8 cellular contexts compared by ENCODE assay signal in the genomic region with DNA sequence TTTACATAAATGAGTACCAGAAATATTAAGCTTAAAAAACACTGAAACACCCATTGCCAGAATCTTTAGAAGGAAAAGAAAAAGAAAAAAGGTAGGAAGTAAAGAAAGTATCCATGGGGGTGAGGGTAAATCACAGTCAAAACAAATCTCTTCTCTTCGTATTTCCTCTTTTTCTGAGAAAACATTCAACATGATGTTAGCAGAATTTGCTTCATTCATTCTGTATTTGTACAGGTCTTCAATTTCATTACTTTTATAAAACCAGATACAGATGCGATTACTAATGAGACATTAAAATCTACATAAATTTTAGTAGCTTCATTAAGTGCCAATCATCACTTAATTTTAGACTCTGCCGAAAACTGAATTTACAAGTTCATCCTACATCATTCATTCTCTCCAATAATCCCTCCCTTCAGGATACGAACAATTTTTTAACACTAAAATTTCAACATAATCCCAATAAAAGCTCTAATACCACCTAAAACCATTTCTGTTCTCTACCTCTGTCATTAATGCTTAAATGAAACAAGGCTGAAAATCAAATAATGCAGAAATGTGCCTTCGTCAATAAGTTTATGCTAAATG. TPM values are rescaled to one million over a fixed set of nuclear protein-coding genes. Genes with fewer than 3 reads are reported as not detected.
DNase-seq lines count a peak whose midpoint lies in the region; ATAC-seq and TF ChIP-seq lines count a peak whose summit lies in the region.

No MANE protein-coding gene starts in this region.

- TF ChIP-seq EP300 in SK-N-SH (IDR thresholded peaks at IDR 0.05; ENCODE audit: borderline replicate concordance in 1 of 2, low read depth in 1 of 2, low read length in 1 of 2): no peak

- H3K4me3 Mint-ChIP-seq in endodermal cell: no peak overlapping the region

- H3F3A ChIP-seq in SK-N-SH (replicated peaks; ENCODE audit: insufficient read depth): no peaks in the 10 kb centered on the region
- H3F3A ChIP-seq in smooth muscle cell (ENCODE audit: low read depth): no peaks in the 10 kb centered on the region

- H3K4me3 ChIP-seq in SK-N-SH (ENCODE audit: low read depth in 2 of 2, low read length in 1 of 2) (no peak overlapping the region), NB4 (ENCODE audit: low read depth, low read length) (peak overlapping the region; percentile 95), endodermal cell (ENCODE audit: low read length) (peak overlapping the region; percentile 79), smooth muscle cell (peak overlapping the region; percentile 94)

- H3K27ac Mint-ChIP-seq in endodermal cell: no peak overlapping the region

- TF ChIP-seq CTCF in SK-N-SH (IDR thresholded peaks at IDR 0.05) (no peak), NB4 (IDR thresholded peaks at IDR 0.05; ENCODE audit: low read depth, low read length) (no peak), endodermal cell (conservative IDR thresholded peaks at IDR 0.05) (no peak), smooth muscle cell (IDR thresholded peaks at IDR 0.05; ENCODE audit: borderline replicate concordance, insufficient read depth, poor library complexity, severe bottlenecking) (no peak)

- no peak for TF ChIP-seq POLR2A in NB4 (IDR thresholded peaks at IDR 0.05; ENCODE audit: extremely low read depth, insufficient read length)

- H2AFZ ChIP-seq in SK-N-SH (ENCODE audit: low read depth) (no peak overlapping the region), smooth muscle cell (ENCODE audit: low read depth) (no peak overlapping the region)

- POLR2A ChIA-PET in SK-N-SH (lab: Yijun Ruan, JAX): no interaction called here

- H3K4me1 ChIP-seq in SK-N-SH (ENCODE audit: control insufficient read depth in 1 of 2, insufficient read depth in 2 of 2, low read depth in 1 of 2, low read length in 1 of 2) (peaks cover 0 to 19% of the 10 kb centered on the region in 2 experiments), endodermal cell (ENCODE audit: control insufficient read depth, insufficient read depth, low read length) (peaks cover 7% of the 10 kb centered on the region), smooth muscle cell (ENCODE audit: low read depth) (peaks cover 48% of the 10 kb centered on the region)

- H3K36me3 Mint-ChIP-seq in endodermal cell (ENCODE audit: low read depth): peaks cover 13% of the 10 kb centered on the region

- H3K27me3 ChIP-seq in SK-N-SH (ENCODE audit: insufficient read depth) (no peaks in the 10 kb centered on the region), endodermal cell (ENCODE audit: control insufficient read depth, insufficient read depth, low read length, poor library complexity, severe bottlenecking) (no peaks in the 10 kb centered on the region), smooth muscle cell (ENCODE audit: low read depth) (no peaks in the 10 kb centered on the region)

- no peaks in the 10 kb centered on the region for H3K9me3 Mint-ChIP-seq in endodermal cell

- peaks cover 47% of the 10 kb centered on the region for H3K4me1 Mint-ChIP-seq in endodermal cell

- H3K79me2 ChIP-seq in SK-N-SH (ENCODE audit: insufficient read depth) (peaks cover 100% of the 10 kb centered on the region), smooth muscle cell (ENCODE audit: low read depth) (peaks cover 100% of the 10 kb centered on the region)

- no peak for DNase-seq in SK-N-SH
- DNase-seq in NB4 (ENCODE audit: low read depth): no peak
- DNase-seq in endodermal cell: no peak
- DNase-seq in smooth muscle cell (lab: John Stamatoyannopoulos, UW; ENCODE audit: unreplicated experiment): no peak
- DNase-seq in posterior cingulate gyrus: no peak
- DNase-seq in stimulated activated CD4-positive, alpha-beta T cell treated with anti-CD3 and anti-CD28 coated beads, Interleukin-2, amount 100 ng/mL, for 24 hours: no peak

- no peaks in the 10 kb centered on the region for H3K9me3 ChIP-seq in SK-N-SH
- H3K9me3 ChIP-seq in endodermal cell (ENCODE audit: control insufficient read depth, low read length): no peaks in the 10 kb centered on the region
- H3K9me3 ChIP-seq in smooth muscle cell (replicated peaks; ENCODE audit: low read depth): no peaks in the 10 kb centered on the region

- intact Hi-C loops in posterior cingulate gyrus (cut with DNase I): loop anchor here (10.0 kb wide), 1 partner anchor 52 kb away; no protein-coding TSS in a partner anchor

- H3K4me2 ChIP-seq in SK-N-SH (peak overlapping the region; percentile 87), smooth muscle cell (peak overlapping the region; percentile 89)

- CTCF ChIA-PET in SK-N-SH (lab: Yijun Ruan, JAX): interaction anchor here (0.9 kb wide), 1 partner anchor 561 kb away, joined by 3 read pairs; no protein-coding TSS in a partner anchor

- 80% methylated on average over 5 of the region's 5 CpGs for WGBS in SK-N-SH (ENCODE audit: low lambda C conversion rate)
- 88 to 90% methylated on average over 4 to 5 of the region's 5 CpGs for WGBS in endodermal cell (ENCODE audit: insufficient coverage in 1 of 2, insufficient read length in 1 of 2), 2 experiments
- 80% methylated on average over 5 of the region's 5 CpGs for WGBS in smooth muscle cell (ENCODE audit: low lambda C conversion rate)

- peaks cover 74% of the 10 kb centered on the region for H4K20me1 ChIP-seq in SK-N-SH (ENCODE audit: insufficient read depth)
- peaks cover 100% of the 10 kb centered on the region for H4K20me1 ChIP-seq in smooth muscle cell (ENCODE audit: low read depth)

- H3K9ac ChIP-seq in SK-N-SH: no peak overlapping the region
- no peak overlapping the region for H3K9ac ChIP-seq in endodermal cell (ENCODE audit: extremely low read depth, low read length, poor library complexity, severe bottlenecking)
- H3K9ac ChIP-seq in smooth muscle cell (ENCODE audit: low read depth): peak overlapping the region; percentile 58

- peaks cover 16% of the 10 kb centered on the region for H3K27me3 Mint-ChIP-seq in endodermal cell (ENCODE audit: insufficient read depth)

- H3K9me2 ChIP-seq in SK-N-SH: no peaks in the 10 kb centered on the region

- H3K36me3 ChIP-seq in SK-N-SH (replicated peaks in 1 of 2; ENCODE audit: control insufficient read depth in 1 of 2, insufficient read depth in 2 of 2, low read length in 1 of 2) (peaks cover 16 to 50% of the 10 kb centered on the region in 2 experiments), endodermal cell (ENCODE audit: control insufficient read depth, insufficient read depth, low read length) (peaks cover 8% of the 10 kb centered on the region), smooth muscle cell (ENCODE audit: low read depth) (no peaks in the 10 kb centered on the region)

- TF ChIP-seq RAD21 in SK-N-SH (IDR thresholded peaks at IDR 0.05; ENCODE audit: low read length): no peak

- H3K27ac ChIP-seq in SK-N-SH (ENCODE audit: low read depth in 2 of 2, low read length in 1 of 2): no peak overlapping the region
- H3K27ac ChIP-seq in endodermal cell (ENCODE audit: low read depth, low read length): no peak overlapping the region
- no peak overlapping the region for H3K27ac ChIP-seq in smooth muscle cell (ENCODE audit: low read depth)

- ATAC-seq in SK-N-SH treated with all-trans-retinoic acid at 6 μM for 48 hours (no peak), GM19397 (IDR thresholded peaks at IDR 0.05; ENCODE audit: unreplicated experiment) (no peak)

TF ChIP-seq in SK-N-SH, 30 proteins besides CTCF, POLR2A, EP300 and RAD21 (continues in another document):
- TF ChIP-seq TEAD4 (IDR thresholded peaks at IDR 0.05; ENCODE audit: borderline replicate concordance, insufficient read depth): no peak
- TF ChIP-seq, protein P1, sequence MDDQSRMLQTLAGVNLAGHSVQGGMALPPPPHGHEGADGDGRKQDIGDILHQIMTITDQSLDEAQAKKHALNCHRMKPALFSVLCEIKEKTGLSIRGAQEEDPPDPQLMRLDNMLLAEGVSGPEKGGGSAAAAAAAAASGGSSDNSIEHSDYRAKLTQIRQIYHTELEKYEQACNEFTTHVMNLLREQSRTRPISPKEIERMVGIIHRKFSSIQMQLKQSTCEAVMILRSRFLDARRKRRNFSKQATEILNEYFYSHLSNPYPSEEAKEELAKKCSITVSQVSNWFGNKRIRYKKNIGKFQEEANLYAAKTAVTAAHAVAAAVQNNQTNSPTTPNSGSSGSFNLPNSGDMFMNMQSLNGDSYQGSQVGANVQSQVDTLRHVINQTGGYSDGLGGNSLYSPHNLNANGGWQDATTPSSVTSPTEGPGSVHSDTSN (IDR thresholded peaks at IDR 0.05): no peak
- TF ChIP-seq TCF12 (IDR thresholded peaks at IDR 0.05): no peak

TF ChIP-seq in SK-N-SH treated with all-trans-retinoic acid at 6 μM for 48 hours, 23 proteins besides CTCF, POLR2A, EP300 and RAD21 (continues in another document):
- TF ChIP-seq RARB (CRISPR knock-in tag; IDR thresholded peaks at IDR 0.05) (no peak), PPARA (CRISPR knock-in tag; IDR thresholded peaks at IDR 0.05; ENCODE audit: borderline replicate concordance) (no peak), ZFP30 (CRISPR knock-in tag; IDR thresholded peaks at IDR 0.05) (no peak), CSDC2 (CRISPR knock-in tag; IDR thresholded peaks at IDR 0.05) (no peak), ZNF70 (CRISPR knock-in tag; IDR thresholded peaks at IDR 0.05) (no peak), ISL1 (CRISPR knock-in tag; IDR thresholded peaks at IDR 0.05) (no peak), ZC3H10 (CRISPR knock-in tag; IDR thresholded peaks at IDR 0.05) (no peak)
- TF ChIP-seq, protein P2, sequence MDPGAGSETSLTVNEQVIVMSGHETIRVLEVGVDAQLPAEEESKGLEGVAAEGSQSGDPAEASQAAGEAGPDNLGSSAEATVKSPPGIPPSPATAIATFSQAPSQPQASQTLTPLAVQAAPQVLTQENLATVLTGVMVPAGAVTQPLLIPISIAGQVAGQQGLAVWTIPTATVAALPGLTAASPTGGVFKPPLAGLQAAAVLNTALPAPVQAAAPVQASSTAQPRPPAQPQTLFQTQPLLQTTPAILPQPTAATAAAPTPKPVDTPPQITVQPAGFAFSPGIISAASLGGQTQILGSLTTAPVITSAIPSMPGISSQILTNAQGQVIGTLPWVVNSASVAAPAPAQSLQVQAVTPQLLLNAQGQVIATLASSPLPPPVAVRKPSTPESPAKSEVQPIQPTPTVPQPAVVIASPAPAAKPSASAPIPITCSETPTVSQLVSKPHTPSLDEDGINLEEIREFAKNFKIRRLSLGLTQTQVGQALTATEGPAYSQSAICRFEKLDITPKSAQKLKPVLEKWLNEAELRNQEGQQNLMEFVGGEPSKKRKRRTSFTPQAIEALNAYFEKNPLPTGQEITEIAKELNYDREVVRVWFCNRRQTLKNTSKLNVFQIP (CRISPR knock-in tag; IDR thresholded peaks at IDR 0.05; ENCODE audit: borderline replicate concordance, low read depth): no peak

RNA-seq across cellular contexts. Expression of a gene that starts 7.0 kb away (rescaled TPM):
- 7.1 and 8.2 TPM in 2 replicates for polyA plus RNA-seq in SK-N-SH (2012; rRNA removed)
- 9.7 and 9.8 TPM in 2 replicates for polyA plus RNA-seq in SK-N-SH (2012; cell fraction: cytosol; rRNA removed)
- 4.2 and 8.9 TPM in 2 replicates for polyA plus RNA-seq in SK-N-SH (2012; cell fraction: nucleus; rRNA removed)
- total RNA-seq in endodermal cell: 10 to 100 TPM in 1 of 2 donors, 1 to 10 TPM in 1; 9.5 to 20.5 TPM
- 5.1 TPM for polyA plus RNA-seq in endodermal cell (2013, experiment 1 of 2)
- 4.6 TPM for polyA plus RNA-seq in endodermal cell (2013, experiment 2 of 2)
- total RNA-seq in smooth muscle cell: 101 and 103 TPM in 2 replicates
- 48.1 and 76.5 TPM in 2 replicates for polyA plus RNA-seq in smooth muscle cell

Comparison
In these comparisons a context has a peak if more than half of its experiments do, and no peak if none do; other contexts are left out.
1. H3K4me3 ChIP-seq: peak in NB4 (single experiment), endodermal cell (single experiment) and smooth muscle cell (single experiment); none in SK-N-SH (0 of 2).